20 cellular contexts compared by ENCODE assay signal in genomic region chr2:159029936-159030335, GRCh38.
DNase-seq lines count a peak whose midpoint lies in the region; TF ChIP-seq lines count a peak whose summit lies in the region.
"Had no signal": no experiment of that assay in that cellular context is flagged by ENCODE, and none has a peak within 500 bp of the region (broad histone marks: within the 10 kb centered on the region; RNA-seq: fewer than 3 reads in every experiment).

No MANE protein-coding gene starts in this region.

- H3K4me1 ChIP-seq in SK-N-SH (ENCODE audit: control insufficient read depth in 1 of 2, insufficient read depth in 2 of 2, low read depth in 1 of 2, low read length in 1 of 2): peaks cover 12 to 27% of the 10 kb centered on the region in 2 experiments; a peak in 3 of 4 replicates
- H3K4me1 ChIP-seq in iPS-20b (ENCODE audit: insufficient read depth, low read length): peaks cover 26% of the 10 kb centered on the region
- no peaks in the 10 kb centered on the region for H3K4me1 ChIP-seq in CD8-positive, alpha-beta memory T cell (ENCODE audit: insufficient read depth, low read length)

- H3F3A ChIP-seq in SK-N-SH (replicated peaks; ENCODE audit: insufficient read depth): peaks cover 21% of the 10 kb centered on the region

- H3K79me2 ChIP-seq in SK-N-SH (ENCODE audit: insufficient read depth): peaks cover 78% of the 10 kb centered on the region

- TF ChIP-seq CTCF in HFFc6 (IDR thresholded peaks at IDR 0.05) (no peak), SK-N-SH (IDR thresholded peaks at IDR 0.05) (no peak), progenitor cell of endocrine pancreas (IDR thresholded peaks at IDR 0.05; ENCODE audit: unreplicated experiment) (no peak)

- H4K20me1 ChIP-seq in SK-N-SH (ENCODE audit: insufficient read depth): peaks cover 11% of the 10 kb centered on the region; the same call in 1 of the 2 replicates

- no peak overlapping the region for H2AFZ ChIP-seq in SK-N-SH (ENCODE audit: low read depth)

- H3K9me3 ChIP-seq in SK-N-SH (no peaks in the 10 kb centered on the region), iPS-20b (ENCODE audit: insufficient read depth, low read depth, low read length) (no peaks in the 10 kb centered on the region)
- H3K9me3 ChIP-seq in CD8-positive, alpha-beta memory T cell (ENCODE audit: low read length): no peaks in the 10 kb centered on the region

- H3K27me3 Mint-ChIP-seq in HFFc6 (ENCODE audit: insufficient read depth) (no peaks in the 10 kb centered on the region; the same call in 1 of the 2 replicates), progenitor cell of endocrine pancreas (no peaks in the 10 kb centered on the region)
- peaks cover 2 to 10% of the 10 kb centered on the region in 2 donors for H3K27me3 Mint-ChIP-seq in CD8-positive, alpha-beta memory T cell
- H3K27me3 Mint-ChIP-seq: activated T-cell treated with anti-CD3 and anti-CD28 coated beads, Interleukin-2, amount 50 U/mL, for 24 hours had no signal

- no peak for TF ChIP-seq EP300 in SK-N-SH (IDR thresholded peaks at IDR 0.05; ENCODE audit: borderline replicate concordance in 1 of 2, low read depth in 1 of 2, low read length in 1 of 2)

- H3K9me2 ChIP-seq in SK-N-SH: no peaks in the 10 kb centered on the region

- peak overlapping the region; percentile 84 to 86 for H3K27ac ChIP-seq in SK-N-SH (ENCODE audit: low read depth in 2 of 2, low read length in 1 of 2)
- H3K27ac ChIP-seq in iPS-20b (ENCODE audit: low read length): no peak overlapping the region
- H3K27ac ChIP-seq in CD8-positive, alpha-beta memory T cell (ENCODE audit: low read depth, low read length): no peak overlapping the region
- H3K27ac ChIP-seq: HL-60 had no signal

- H3K36me3 Mint-ChIP-seq in HFFc6 (ENCODE audit: low read depth): peaks cover 6% of the 10 kb centered on the region; the same call in 1 of the 2 replicates
- peaks cover 1% of the 10 kb centered on the region for H3K36me3 Mint-ChIP-seq in progenitor cell of endocrine pancreas (ENCODE audit: insufficient read depth)
- H3K36me3 Mint-ChIP-seq in CD8-positive, alpha-beta memory T cell: no peaks in the 10 kb centered on the region
- H3K36me3 Mint-ChIP-seq: activated naive CD4-positive, alpha-beta T cell treated with anti-CD3 and anti-CD28 coated beads, Interleukin-2, amount 50 U/mL, for 24 hours; stimulated activated effector memory CD8-positive, alpha-beta T cell treated with anti-CD3 and anti-CD28 coated beads, Interleukin-12 subunit alpha, Interleukin-12 subunit beta, amount 100 ng/mL, for 72 hours had no signal

- H3K36me3 ChIP-seq in SK-N-SH (replicated peaks in 1 of 2; ENCODE audit: control insufficient read depth in 1 of 2, insufficient read depth in 2 of 2, low read length in 1 of 2) (no peaks in the 10 kb centered on the region), iPS-20b (ENCODE audit: insufficient read depth, low read depth, low read length) (no peaks in the 10 kb centered on the region)
- no peaks in the 10 kb centered on the region for H3K36me3 ChIP-seq in CD8-positive, alpha-beta memory T cell (ENCODE audit: insufficient read depth, low read length)

- DNase-seq in HFFc6: no peak
- no peak for DNase-seq in SK-N-SH
- DNase-seq in progenitor cell of endocrine pancreas (ENCODE audit: low spot score, unreplicated experiment): no peak
- no peak for DNase-seq in CD8-positive, alpha-beta memory T cell
- no peak for DNase-seq in SKM-1 treated with dmso at 0.1 percent for 144 hours (lab: John Stamatoyannopoulos, UW; ENCODE audit: unreplicated experiment)
- no peak for DNase-seq in NCI-H2196 (lab: John Stamatoyannopoulos, UW; ENCODE audit: unreplicated experiment)
- no peak for DNase-seq in activated CD8-positive, alpha-beta memory T cell treated with anti-CD3 and anti-CD28 coated beads, Interleukin-2, amount 50 U/mL, for 4 hours
- DNase-seq: activated CD4-positive, alpha-beta T cell treated with anti-CD3 and anti-CD28 coated beads, Interleukin-2, amount 50 U/mL, for 4 hours; activated T-cell treated with anti-CD3 and anti-CD28 coated beads, Interleukin-2, amount 50 U/mL, for 24 hours; foreskin melanocyte; mammary epithelial cell; NCI-H146; NCI-H446; nucleus accumbens had no signal

- H3K4me3 Mint-ChIP-seq in HFFc6: no peak overlapping the region
- no peak overlapping the region for H3K4me3 Mint-ChIP-seq in progenitor cell of endocrine pancreas (ENCODE audit: low read depth)
- no peak overlapping the region for H3K4me3 Mint-ChIP-seq in CD8-positive, alpha-beta memory T cell
- H3K4me3 Mint-ChIP-seq: activated naive CD4-positive, alpha-beta T cell treated with anti-CD3 and anti-CD28 coated beads, Interleukin-2, amount 50 U/mL, for 24 hours; activated T-cell treated with anti-CD3 and anti-CD28 coated beads, Interleukin-2, amount 50 U/mL, for 24 hours; central memory CD8-positive, alpha-beta T cell; stimulated activated effector memory CD8-positive, alpha-beta T cell treated with anti-CD3 and anti-CD28 coated beads, Interleukin-12 subunit alpha, Interleukin-12 subunit beta, amount 100 ng/mL, for 72 hours had no signal

- no peak for TF ChIP-seq RAD21 in SK-N-SH (IDR thresholded peaks at IDR 0.05; ENCODE audit: low read length)

- H3K4me1 Mint-ChIP-seq in HFFc6 (ENCODE audit: low read depth) (peaks cover 64% of the 10 kb centered on the region), progenitor cell of endocrine pancreas (ENCODE audit: low read depth) (peaks cover 28% of the 10 kb centered on the region)
- H3K4me1 Mint-ChIP-seq in CD8-positive, alpha-beta memory T cell: no peaks in the 10 kb centered on the region
- H3K4me1 Mint-ChIP-seq: activated naive CD4-positive, alpha-beta T cell treated with anti-CD3 and anti-CD28 coated beads, Interleukin-2, amount 50 U/mL, for 24 hours; central memory CD8-positive, alpha-beta T cell; stimulated activated effector memory CD8-positive, alpha-beta T cell treated with anti-CD3 and anti-CD28 coated beads, Interleukin-12 subunit alpha, Interleukin-12 subunit beta, amount 100 ng/mL, for 72 hours had no signal

- POLR2A ChIA-PET in SK-N-SH (lab: Yijun Ruan, JAX): no interaction called here
- POLR2A ChIA-PET in CD8-positive, alpha-beta memory T cell (lab: Charles Lee): no interaction called here

- H3K4me3 ChIP-seq in SK-N-SH (ENCODE audit: low read depth in 2 of 2, low read length in 1 of 2) (no peak overlapping the region), iPS-20b (ENCODE audit: low read length) (no peak overlapping the region)
- no peak overlapping the region for H3K4me3 ChIP-seq in CD8-positive, alpha-beta memory T cell (ENCODE audit: low read length)
- H3K4me3 ChIP-seq: skin epidermis had no signal

- H3K4me2 ChIP-seq in SK-N-SH: 0 out of 2 replicates have a peak overlapping the region, but pooled peaks have one; percentile 76

- WGBS in SK-N-SH (ENCODE audit: low lambda C conversion rate): 67% methylated on average over 2 of the region's 2 CpGs

- CTCF ChIA-PET in SK-N-SH (lab: Yijun Ruan, JAX): interaction anchor here (0.9 to 1.4 kb wide), 2 partner anchors 23 to 89 kb away, joined by 4 to 5 read pairs; no protein-coding TSS in a partner anchor
- CTCF ChIA-PET in CD8-positive, alpha-beta memory T cell (lab: Charles Lee): no interaction called here

- no peaks in the 10 kb centered on the region for H3K27me3 ChIP-seq in SK-N-SH (ENCODE audit: insufficient read depth)
- no peaks in the 10 kb centered on the region for H3K27me3 ChIP-seq in iPS-20b (ENCODE audit: insufficient read depth, low read length)
- no peaks in the 10 kb centered on the region for H3K27me3 ChIP-seq in CD8-positive, alpha-beta memory T cell (ENCODE audit: insufficient read depth, low read length, poor library complexity, severe bottlenecking)

- no peaks in the 10 kb centered on the region for H3K9me3 Mint-ChIP-seq in HFFc6
- no peaks in the 10 kb centered on the region for H3K9me3 Mint-ChIP-seq in progenitor cell of endocrine pancreas (ENCODE audit: low read depth)
- H3K9me3 Mint-ChIP-seq in CD8-positive, alpha-beta memory T cell: no peaks in the 10 kb centered on the region
- H3K9me3 Mint-ChIP-seq: activated naive CD4-positive, alpha-beta T cell treated with anti-CD3 and anti-CD28 coated beads, Interleukin-2, amount 50 U/mL, for 24 hours; activated T-cell treated with anti-CD3 and anti-CD28 coated beads, Interleukin-2, amount 50 U/mL, for 24 hours; central memory CD8-positive, alpha-beta T cell; stimulated activated effector memory CD8-positive, alpha-beta T cell treated with anti-CD3 and anti-CD28 coated beads, Interleukin-12 subunit alpha, Interleukin-12 subunit beta, amount 100 ng/mL, for 72 hours had no signal

- no peak overlapping the region for H3K9ac ChIP-seq in SK-N-SH
- H3K9ac ChIP-seq in iPS-20b (ENCODE audit: low read depth, low read length): 0 out of 2 replicates have a peak overlapping the region, but pooled peaks have one; percentile 7

- H3K27ac Mint-ChIP-seq in HFFc6: peak overlapping the region; percentile 68
- peak overlapping the region; percentile 31 for H3K27ac Mint-ChIP-seq in progenitor cell of endocrine pancreas
- H3K27ac Mint-ChIP-seq in CD8-positive, alpha-beta memory T cell: no peak overlapping the region
- H3K27ac Mint-ChIP-seq: activated naive CD4-positive, alpha-beta T cell treated with anti-CD3 and anti-CD28 coated beads, Interleukin-2, amount 50 U/mL, for 24 hours; activated T-cell treated with anti-CD3 and anti-CD28 coated beads, Interleukin-2, amount 50 U/mL, for 24 hours; stimulated activated effector memory CD8-positive, alpha-beta T cell treated with anti-CD3 and anti-CD28 coated beads, Interleukin-12 subunit alpha, Interleukin-12 subunit beta, amount 100 ng/mL, for 72 hours had no signal

TF ChIP-seq in SK-N-SH, 30 proteins besides CTCF, POLR2A, EP300 and RAD21:
- TF ChIP-seq MEF2A (IDR thresholded peaks at IDR 0.05; ENCODE audit: borderline replicate concordance, low read depth): no peak
TF ChIP-seq in SK-N-SH: peak in this region for 0.

Comparison
In these comparisons a context has a peak if more than half of its experiments do, and no peak if none do; other contexts are left out.
1. H3K27ac Mint-ChIP-seq: peak in HFFc6 (single experiment) and progenitor cell of endocrine pancreas (single experiment); none in CD8-positive, alpha-beta memory T cell (0 of 8).
2. H3K27ac ChIP-seq: peak in SK-N-SH (2 of 2); none in iPS-20b (single experiment) and CD8-positive, alpha-beta memory T cell (single experiment).